ENCODE assay signal across 13 cellular contexts in the genomic region with DNA sequence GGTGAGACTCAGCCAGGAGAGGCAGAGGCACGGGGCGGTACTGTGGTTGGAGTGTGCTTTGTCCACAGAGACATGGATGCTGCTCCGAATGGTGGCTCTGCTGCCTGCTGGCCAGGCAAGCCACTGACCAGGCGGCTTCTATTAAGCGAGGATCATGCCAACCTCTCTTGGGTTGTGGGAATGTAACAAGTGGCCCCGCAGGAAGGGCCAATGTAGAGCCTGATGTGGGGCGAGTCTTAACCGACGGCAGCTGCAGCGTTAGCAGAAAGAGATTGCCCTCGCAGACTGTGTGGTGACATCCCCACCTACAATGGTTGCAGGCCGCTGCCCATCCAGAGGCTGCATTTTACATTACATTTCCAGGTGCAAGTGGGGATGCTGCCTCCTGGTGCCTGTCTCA.
"Had no signal": no experiment of that assay in that cellular context is flagged by ENCODE, and none has a peak within 500 bp of the region (broad histone marks: within the 10 kb centered on the region; RNA-seq: fewer than 3 reads in every experiment).

No MANE protein-coding gene starts in this region.

- H3K27ac ChIP-seq: lower lobe of right lung, ovary, vagina had no signal

- H3K36me3 Mint-ChIP-seq: activated naive CD4-positive, alpha-beta T cell treated with anti-CD3 and anti-CD28 coated beads, Interleukin-2, amount 10 ng/mL, durations not matched to agents 7 days and 5 days; natural killer cell treated with Interleukin-12 subunit alpha and Interleukin-12 subunit beta and Interleukin-15 and Interleukin-18, amount 100 ng/mL, for 72 hours had no signal

- H3K4me3 Mint-ChIP-seq: activated naive CD4-positive, alpha-beta T cell treated with anti-CD3 and anti-CD28 coated beads, Interleukin-2, amount 10 ng/mL, durations not matched to agents 7 days and 5 days; natural killer cell treated with Interleukin-12 subunit alpha and Interleukin-12 subunit beta and Interleukin-15 and Interleukin-18, amount 100 ng/mL, for 72 hours had no signal

- H3K36me3 ChIP-seq: ovary, vagina had no signal

- H3K9me3 ChIP-seq: lower lobe of right lung, ovary, tibial nerve, vagina had no signal

- H3K27me3 ChIP-seq: ovary, tibial nerve, vagina had no signal

- H3K27ac Mint-ChIP-seq: activated naive CD4-positive, alpha-beta T cell treated with anti-CD3 and anti-CD28 coated beads, Interleukin-2, amount 10 ng/mL, durations not matched to agents 7 days and 5 days; activated T-helper 2 cell treated with anti-CD3 and anti-CD28 coated beads, Interferon-gamma antibody, Interleukin-2, Interleukin-4, amounts not matched to agents 10 μg/mL and 5 μg/mL and 100 μg/mL, durations not matched to agents 14 hours and 24 hours and 36 hours; natural killer cell treated with Interleukin-12 subunit alpha and Interleukin-12 subunit beta and Interleukin-15 and Interleukin-18, amount 100 ng/mL, for 72 hours had no signal

- H3K4me1 Mint-ChIP-seq: activated naive CD4-positive, alpha-beta T cell treated with anti-CD3 and anti-CD28 coated beads, Interleukin-2, amount 10 ng/mL, durations not matched to agents 7 days and 5 days had no signal

- H3K9me3 Mint-ChIP-seq: activated naive CD4-positive, alpha-beta T cell treated with anti-CD3 and anti-CD28 coated beads, Interleukin-2, amount 10 ng/mL, durations not matched to agents 7 days and 5 days; activated T-helper 2 cell treated with anti-CD3 and anti-CD28 coated beads, Interferon-gamma antibody, Interleukin-2, Interleukin-4, amounts not matched to agents 10 μg/mL and 5 μg/mL and 100 μg/mL, durations not matched to agents 14 hours and 24 hours and 36 hours; natural killer cell treated with Interleukin-12 subunit alpha and Interleukin-12 subunit beta and Interleukin-15 and Interleukin-18, amount 100 ng/mL, for 72 hours had no signal

- ATAC-seq: esophagus mucosa; lower lobe of right lung; natural killer cell treated with Interleukin-12 subunit alpha and Interleukin-12 subunit beta and Interleukin-15 and Interleukin-18, amount 100 ng/mL, for 72 hours had no signal

- H3K4me3 ChIP-seq: lower lobe of right lung, ovary, skin epidermis, tibial nerve, vagina had no signal

- DNase-seq: activated CD4-positive, alpha-beta T cell treated with anti-CD3 and anti-CD28 coated beads, Interleukin-2, amount 50 U/mL, for 1 hour; activated naive CD4-positive, alpha-beta T cell treated with anti-CD3 and anti-CD28 coated beads, Interleukin-2, amount 10 ng/mL, durations not matched to agents 7 days and 5 days; activated T-cell treated with anti-CD3 and anti-CD28 coated beads for 4 hours; dermis blood vessel endothelial cell; lower lobe of right lung; ovary; T-helper 2 cell had no signal

- H3K27me3 Mint-ChIP-seq: activated naive CD4-positive, alpha-beta T cell treated with anti-CD3 and anti-CD28 coated beads, Interleukin-2, amount 10 ng/mL, durations not matched to agents 7 days and 5 days; natural killer cell treated with Interleukin-12 subunit alpha and Interleukin-12 subunit beta and Interleukin-15 and Interleukin-18, amount 100 ng/mL, for 72 hours had no signal
